Comparison of ENCODE assay signal across 8 cellular contexts in the genomic region with DNA sequence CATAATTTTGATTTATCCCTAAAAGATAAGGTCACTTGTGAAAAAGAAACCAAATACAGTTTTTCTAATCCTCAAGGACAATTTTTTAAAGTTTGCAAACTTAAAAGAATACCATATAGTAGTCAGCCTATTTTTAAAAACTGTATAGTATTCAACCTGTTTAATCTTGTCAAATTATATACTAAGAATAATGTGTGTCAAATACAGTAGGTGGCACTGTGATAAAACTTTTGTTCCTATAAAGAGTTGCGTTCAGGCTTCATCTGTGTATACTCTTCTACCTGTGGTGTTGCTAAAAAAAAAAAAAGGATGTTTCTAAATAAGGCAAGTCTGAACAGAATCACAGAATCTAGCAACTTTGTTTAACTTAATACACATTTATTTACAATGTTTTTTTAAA.
A peak's percentile ranks its signal among the peaks of the same experiment; 100 is the strongest.
DNase-seq lines count a peak whose midpoint lies in the region; ATAC-seq and TF ChIP-seq lines count a peak whose summit lies in the region.

No MANE protein-coding gene starts in this region.

- H4K20me1 ChIP-seq in PC-3 (ENCODE audit: low read length), result no peaks in the 10 kb centered on the region

- intact Hi-C loops in PC-3 (cut with micrococcal nuclease), result loop anchor here (1.0 to 10.0 kb wide), 4 partner anchors 70 to 640 kb away; partner anchors contain the start of gene EDAR

- no peaks in the 10 kb centered on the region for H3K9me3 ChIP-seq in PC-3 (ENCODE audit: low read length)

- BruUV-seq in PC-3 (replicated peaks; lab: Mats Ljungman, UMichigan), result no TSS peak

- DNase-seq in A172 (ENCODE audit: low spot score) (peak; percentile 26), PC-3 (peak; percentile 56), fibroblast of the aortic adventitia (ENCODE audit: low read depth) (peak; percentile 29), GM20000 (ENCODE audit: low spot score) (no peak)
- DNase-seq in activated T-cell treated with anti-CD3 and anti-CD28 coated beads, Interleukin-2, amount 50 U/mL, for 1 hour, result no peak
- no peak for DNase-seq in activated effector memory CD4-positive, alpha-beta T cell treated with Interleukin-2 at 50 U/mL for 16 hours

- no peak overlapping the region for H3K4me2 ChIP-seq in PC-3 (ENCODE audit: low read length)

- no peak overlapping the region for H3K27ac ChIP-seq in PC-3 (ENCODE audit: low read length)

- no peak overlapping the region for H3K9ac ChIP-seq in PC-3 (ENCODE audit: low read length)

- H3K9me2 ChIP-seq in PC-3 (replicated peaks; ENCODE audit: low read length), result no peaks in the 10 kb centered on the region

- ATAC-seq in GM18498 (IDR thresholded peaks at IDR 0.05; ENCODE audit: unreplicated experiment), result peak; percentile 59
- peak; percentile 88 for ATAC-seq in PC-3
- no peak for ATAC-seq in GM18867 (IDR thresholded peaks at IDR 0.05; ENCODE audit: unreplicated experiment)

- CTCF ChIA-PET in PC-3 (lab: Charles Lee), result no interaction called here

- TF ChIP-seq CTCF in PC-3 (conservative IDR thresholded peaks at IDR 0.05; ENCODE audit: low read depth, low read length) (peak; percentile 71), fibroblast of the aortic adventitia (IDR thresholded peaks at IDR 0.05; ENCODE audit: insufficient read depth, low read length) (peak; percentile 25), GM20000 (IDR thresholded peaks at IDR 0.05; ENCODE audit: extremely low read depth, missing control alignments) (no peak)

- no peaks in the 10 kb centered on the region for H3K4me1 ChIP-seq in PC-3 (ENCODE audit: insufficient read depth, low read length)

- no peak overlapping the region for H2AFZ ChIP-seq in PC-3 (ENCODE audit: low read length)

- H3K27me3 ChIP-seq in PC-3 (ENCODE audit: low read length), result no peaks in the 10 kb centered on the region

- H3K4me3 ChIP-seq in PC-3 (ENCODE audit: low read length) (no peak overlapping the region), fibroblast of the aortic adventitia (ENCODE audit: low read depth, low read length) (no peak overlapping the region)

- H3K36me3 ChIP-seq in PC-3 (ENCODE audit: low read depth, low read length), result 0 out of 2 replicates have a peak, but pooled peaks cover 2% of the 10 kb centered on the region

- H3F3A ChIP-seq in PC-3 (ENCODE audit: low read length, unreplicated experiment), result no peaks in the 10 kb centered on the region

- POLR2A ChIA-PET in PC-3 (lab: Charles Lee; ENCODE audit: unreplicated experiment), result no interaction called here

- no peaks in the 10 kb centered on the region for H3K79me2 ChIP-seq in PC-3 (ENCODE audit: low read length)

Comparison
In these comparisons a context has a peak if more than half of its experiments do, and no peak if none do; other contexts are left out.
1. DNase-seq: peak in A172 (single experiment), PC-3 (single experiment) and fibroblast of the aortic adventitia (single experiment); none in GM20000 (single experiment), activated T-cell treated with anti-CD3 and anti-CD28 coated beads, Interleukin-2, amount 50 U/mL, for 1 hour (single experiment) and activated effector memory CD4-positive, alpha-beta T cell treated with Interleukin-2 at 50 U/mL for 16 hours (single experiment).